In the genomic region with DNA sequence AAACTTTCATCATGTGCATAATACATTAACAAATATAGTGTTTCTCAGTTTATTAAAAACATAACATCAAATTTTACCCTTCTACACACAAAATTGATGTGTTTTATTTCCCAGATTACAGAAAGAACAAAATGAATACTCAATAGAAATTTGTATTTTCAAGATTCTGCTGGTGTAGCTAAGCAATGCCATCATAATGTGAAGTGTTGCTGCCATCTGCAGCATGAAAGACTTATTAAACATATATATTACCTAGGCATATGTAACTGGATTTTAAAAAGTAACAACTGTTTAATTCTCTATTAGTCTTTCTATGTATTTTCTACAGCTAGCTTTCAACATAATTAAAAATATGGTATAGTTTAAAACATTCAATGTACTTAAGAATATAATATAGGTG, we compare ENCODE assay signal across 7 cellular contexts. TPM values are rescaled to one million over a fixed set of nuclear protein-coding genes. Genes with fewer than 3 reads are reported as not detected.
DNase-seq lines count a peak whose midpoint lies in the region; ATAC-seq and TF ChIP-seq lines count a peak whose summit lies in the region.

No MANE protein-coding gene starts in this region.

- H3K27me3 ChIP-seq in esophagus muscularis mucosa, result no peaks in the 10 kb centered on the region

- peak overlapping the region; percentile 47 for H3K27ac Mint-ChIP-seq in Calu3 (ENCODE audit: unreplicated experiment)

- no peak overlapping the region for H3K27ac ChIP-seq in esophagus muscularis mucosa (replicated peaks in 1 of 4)

- H3K36me3 ChIP-seq in esophagus muscularis mucosa, result no peaks in the 10 kb centered on the region

- CTCF ChIA-PET in Calu3 (lab: Charles Lee), result interaction anchor here (0.8 to 2.1 kb wide), 11 partner anchors 21 to 412 kb away, joined by 3 to 24 read pairs (median 6); a partner anchor contains a TSS

- no peak overlapping the region for H3K4me3 Mint-ChIP-seq in Calu3 (ENCODE audit: low read depth, unreplicated experiment)

- no peaks in the 10 kb centered on the region for H3K4me1 ChIP-seq in esophagus muscularis mucosa

- no peaks in the 10 kb centered on the region for H3K27me3 Mint-ChIP-seq in Calu3 (ENCODE audit: unreplicated experiment)

- TF ChIP-seq EP300 in esophagus muscularis mucosa (IDR thresholded peaks at IDR 0.05), result no peak

- H3K9me3 Mint-ChIP-seq in Calu3 (ENCODE audit: low read depth, unreplicated experiment), result peaks cover 3% of the 10 kb centered on the region

- no peaks in the 10 kb centered on the region for H3K36me3 Mint-ChIP-seq in Calu3 (ENCODE audit: insufficient read depth, unreplicated experiment)

- peaks cover 51% of the 10 kb centered on the region for H3K4me1 Mint-ChIP-seq in Calu3 (ENCODE audit: low read depth, unreplicated experiment)

- H3K4me3 ChIP-seq in esophagus muscularis mucosa, result no peak overlapping the region

- DNase-seq in Calu3, result peak; percentile 49
- DNase-seq in HT-29 (ENCODE audit: low spot score), result peak; percentile 77
- DNase-seq in T follicular helper cell (ENCODE audit: low read depth), result peak; percentile 16
- no peak for DNase-seq in esophagus muscularis mucosa (ENCODE audit: extremely low spot score)
- DNase-seq in pons (ENCODE audit: low spot score), result peak; percentile 58
- no peak for DNase-seq in NCI-H1048 (lab: John Stamatoyannopoulos, UW)

- TF ChIP-seq POLR2A in esophagus muscularis mucosa (IDR thresholded peaks at IDR 0.05; ENCODE audit: low read depth), result no peak

- TF ChIP-seq CTCF in Calu3 (IDR thresholded peaks at IDR 0.05; ENCODE audit: unreplicated experiment), result peak; percentile 57
- peak; percentile 39 to 47 (median 43) for TF ChIP-seq CTCF in esophagus muscularis mucosa (IDR thresholded peaks at IDR 0.05)

- H3K9me3 ChIP-seq in esophagus muscularis mucosa, result no peaks in the 10 kb centered on the region

- BruUV-seq in Calu3 (replicated peaks; lab: Mats Ljungman, UMichigan), result no TSS peak

- peak; percentile 59 for ATAC-seq in GM18858 (IDR thresholded peaks at IDR 0.05; ENCODE audit: unreplicated experiment)

- intact Hi-C loops in Calu3 (cut with micrococcal nuclease; ENCODE audit: unreplicated experiment), result loop anchor here (1.0 to 5.0 kb wide), 8 partner anchors 31 to 510 kb away; no protein-coding TSS in a partner anchor
- intact Hi-C loops in esophagus muscularis mucosa (cut with DNase I), result loop anchor here (10.0 kb wide), 1 partner anchor 513 kb away; no protein-coding TSS in a partner anchor

RNA-seq across cellular contexts. Expression of a gene that starts 27.5 kb away (rescaled TPM):
- total RNA-seq in Calu3 (2022) (not detected in 2 replicates), esophagus muscularis mucosa (not detected)
- not detected in 2 replicates for total RNA-seq in HT-29 (2014; rRNA removed; shearing (Covaris generic))

RNA-seq across cellular contexts. Expression of a gene that starts 33.3 kb away (rescaled TPM):
- total RNA-seq in Calu3 (2022), result 887 and 1,018 TPM in 2 replicates
- 83.2 and 83.9 TPM in 2 replicates for total RNA-seq in HT-29 (2014; rRNA removed; shearing (Covaris generic))
- 100 to 1,000 TPM in 1 of 4 donors, 10 to 100 TPM in 3; 40.7 to 221 (median 58.2) TPM for total RNA-seq in esophagus muscularis mucosa

Comparison
In these comparisons a context has a peak if more than half of its experiments do, and no peak if none do; other contexts are left out.
1. DNase-seq: peak in Calu3 (single experiment), HT-29 (single experiment), T follicular helper cell (single experiment) and pons (single experiment); none in esophagus muscularis mucosa (single experiment) and NCI-H1048 (single experiment).